ENCODE assay signal across 9 cellular contexts in the genomic region with DNA sequence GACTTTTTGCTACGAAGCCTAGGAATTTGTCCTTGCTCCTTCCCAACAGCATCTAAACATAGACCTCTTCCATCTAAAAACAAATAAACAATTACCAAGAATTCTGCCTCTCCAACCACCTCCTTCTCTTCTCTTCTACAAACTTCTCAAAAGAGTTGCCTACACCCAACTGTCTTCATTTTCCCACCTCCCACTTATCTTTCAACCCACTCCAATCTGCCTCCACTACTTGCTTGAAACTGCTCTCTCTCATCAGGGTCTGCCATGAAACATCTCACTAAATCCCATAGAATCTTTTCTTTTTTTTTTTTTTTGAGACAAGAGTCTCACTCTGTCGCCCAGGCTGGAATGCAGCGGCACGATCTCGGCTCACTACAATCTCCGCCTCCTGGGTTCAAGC. TPM values are rescaled to one million over a fixed set of nuclear protein-coding genes. Genes with fewer than 3 reads are reported as not detected.
A peak's percentile ranks its signal among the peaks of the same experiment; 100 is the strongest.
DNase-seq lines count a peak whose midpoint lies in the region; ATAC-seq and TF ChIP-seq lines count a peak whose summit lies in the region.
"Had no signal": no experiment of that assay in that cellular context is flagged by ENCODE, and none has a peak within 500 bp of the region (broad histone marks: within the 10 kb centered on the region; RNA-seq: fewer than 3 reads in every experiment).

No MANE protein-coding gene starts in this region.

- H3K27me3 ChIP-seq in muscle layer of colon (ENCODE audit: control insufficient read depth in 1 of 2, insufficient read depth in 2 of 2, low read length in 2 of 2) (peaks cover 3 to 5% of the 10 kb centered on the region in 2 donors), stomach smooth muscle (ENCODE audit: control insufficient read depth in 1 of 2, insufficient read depth in 2 of 2, low read length in 2 of 2) (peaks cover 0 to 2% of the 10 kb centered on the region in 2 donors)

- H3K9ac ChIP-seq in muscle layer of colon (ENCODE audit: low read length) = no peak overlapping the region
- H3K9ac ChIP-seq in stomach smooth muscle (ENCODE audit: low read length in 2 of 2) = peak overlapping the region in 1 of 2 donors; percentile 59

- no peak overlapping the region for H3K27ac Mint-ChIP-seq in activated naive CD4-positive, alpha-beta T cell treated with anti-CD3 and anti-CD28 coated beads for 36 hours
- no peak overlapping the region for H3K27ac Mint-ChIP-seq in activated T-helper 2 cell treated with anti-CD3 and anti-CD28 coated beads, Interferon-gamma antibody, Interleukin-2, Interleukin-4, amounts not matched to agents 10 μg/mL and 5 μg/mL and 100 μg/mL, durations not matched to agents 14 hours and 24 hours and 36 hours

- H3K9me3 ChIP-seq in muscle layer of colon (ENCODE audit: low read length) (no peaks in the 10 kb centered on the region), stomach smooth muscle (ENCODE audit: control insufficient read depth in 2 of 2, low read length in 2 of 2) (no peaks in the 10 kb centered on the region)

- H3K27me3 Mint-ChIP-seq in activated naive CD4-positive, alpha-beta T cell treated with anti-CD3 and anti-CD28 coated beads for 36 hours (ENCODE audit: low read depth) = peaks cover 17% of the 10 kb centered on the region
- peaks cover 44% of the 10 kb centered on the region for H3K27me3 Mint-ChIP-seq in activated T-helper 2 cell treated with anti-CD3 and anti-CD28 coated beads, Interferon-gamma antibody, Interleukin-2, Interleukin-4, amounts not matched to agents 10 μg/mL and 5 μg/mL and 100 μg/mL, durations not matched to agents 14 hours and 24 hours and 36 hours (ENCODE audit: low read depth)

- peak overlapping the region; percentile 60 for H3K4me3 Mint-ChIP-seq in activated naive CD4-positive, alpha-beta T cell treated with anti-CD3 and anti-CD28 coated beads for 36 hours
- H3K4me3 Mint-ChIP-seq in activated T-helper 2 cell treated with anti-CD3 and anti-CD28 coated beads, Interferon-gamma antibody, Interleukin-2, Interleukin-4, amounts not matched to agents 10 μg/mL and 5 μg/mL and 100 μg/mL, durations not matched to agents 14 hours and 24 hours and 36 hours (ENCODE audit: low read depth) = peak overlapping the region; percentile 62

- CTCF ChIA-PET in activated naive CD4-positive, alpha-beta T cell treated with anti-CD3 and anti-CD28 coated beads for 36 hours (lab: Charles Lee) = no interaction called here

- H3K9me3 Mint-ChIP-seq in activated naive CD4-positive, alpha-beta T cell treated with anti-CD3 and anti-CD28 coated beads for 36 hours = no peaks in the 10 kb centered on the region
- H3K9me3 Mint-ChIP-seq in activated T-helper 2 cell treated with anti-CD3 and anti-CD28 coated beads, Interferon-gamma antibody, Interleukin-2, Interleukin-4, amounts not matched to agents 10 μg/mL and 5 μg/mL and 100 μg/mL, durations not matched to agents 14 hours and 24 hours and 36 hours = no peaks in the 10 kb centered on the region

- H3K36me3 Mint-ChIP-seq in activated naive CD4-positive, alpha-beta T cell treated with anti-CD3 and anti-CD28 coated beads for 36 hours (ENCODE audit: low read depth) = no peaks in the 10 kb centered on the region
- no peaks in the 10 kb centered on the region for H3K36me3 Mint-ChIP-seq in activated T-helper 2 cell treated with anti-CD3 and anti-CD28 coated beads, Interferon-gamma antibody, Interleukin-2, Interleukin-4, amounts not matched to agents 10 μg/mL and 5 μg/mL and 100 μg/mL, durations not matched to agents 14 hours and 24 hours and 36 hours (ENCODE audit: low read depth)

- peaks cover 7% of the 10 kb centered on the region for H3K4me1 ChIP-seq in muscle layer of colon (ENCODE audit: insufficient read depth, low read length)
- peaks cover 8% of the 10 kb centered on the region for H3K4me1 ChIP-seq in stomach smooth muscle (ENCODE audit: control insufficient read depth, insufficient read depth, low read length)

- intact Hi-C loops in activated naive CD4-positive, alpha-beta T cell treated with anti-CD3 and anti-CD28 coated beads for 36 hours (cut with micrococcal nuclease) = loop anchor here (2.0 kb wide), 1 partner anchor 34 kb away; the partner anchor contains the start of gene GNL3L
- intact Hi-C loops in activated T-helper 2 cell treated with anti-CD3 and anti-CD28 coated beads, Interferon-gamma antibody, Interleukin-2, Interleukin-4, amounts not matched to agents 10 μg/mL and 5 μg/mL and 100 μg/mL, durations not matched to agents 14 hours and 24 hours and 36 hours (cut with micrococcal nuclease) = no loop called here

- no peak for TF ChIP-seq CTCF in omental fat pad (IDR thresholded peaks at IDR 0.05)

- no peaks in the 10 kb centered on the region for H3K36me3 ChIP-seq in muscle layer of colon (ENCODE audit: insufficient read depth, low read length)
- H3K36me3 ChIP-seq in stomach smooth muscle (ENCODE audit: control insufficient read depth in 2 of 2, insufficient read depth in 2 of 2, low read length in 2 of 2) = no peaks in the 10 kb centered on the region

- H3K4me1 Mint-ChIP-seq in activated naive CD4-positive, alpha-beta T cell treated with anti-CD3 and anti-CD28 coated beads for 36 hours (ENCODE audit: low read depth) = peaks cover 1% of the 10 kb centered on the region
- H3K4me1 Mint-ChIP-seq in activated T-helper 2 cell treated with anti-CD3 and anti-CD28 coated beads, Interferon-gamma antibody, Interleukin-2, Interleukin-4, amounts not matched to agents 10 μg/mL and 5 μg/mL and 100 μg/mL, durations not matched to agents 14 hours and 24 hours and 36 hours (ENCODE audit: low read depth) = peaks cover 6% of the 10 kb centered on the region

- H3K27ac ChIP-seq in muscle layer of colon (ENCODE audit: low read depth, low read length) (peak overlapping the region; percentile 58), stomach smooth muscle (ENCODE audit: low read length) (peak overlapping the region; percentile 60)

- H3K4me3 ChIP-seq in muscle layer of colon (ENCODE audit: low read depth in 1 of 2, low read length in 2 of 2) (no peak overlapping the region), stomach smooth muscle (ENCODE audit: low read length in 2 of 2) (peak overlapping the region; percentile 60 to 75)

- ATAC-seq in omental fat pad (ENCODE audit: low FRiP score) (no peak), HG03571 (IDR thresholded peaks at IDR 0.05; ENCODE audit: unreplicated experiment) (no peak)

- no peak for DNase-seq in activated naive CD4-positive, alpha-beta T cell treated with anti-CD3 and anti-CD28 coated beads for 36 hours
- no peak for DNase-seq in activated naive CD4-positive, alpha-beta T cell treated with Interleukin-2 at 50 U/mL for 16 hours
- no peak for DNase-seq in activated T-helper 2 cell treated with anti-CD3 and anti-CD28 coated beads, Interferon-gamma antibody, Interleukin-2, Interleukin-4, amounts not matched to agents 10 μg/mL and 5 μg/mL and 100 μg/mL, durations not matched to agents 14 hours and 24 hours and 36 hours (ENCODE audit: low spot score)
- DNase-seq in omental fat pad (ENCODE audit: low spot score) (no peak), SHP77 (lab: John Stamatoyannopoulos, UW) (no peak)

RNA-seq across cellular contexts. Expression of gene FGD1, which starts 0.9 kb away (rescaled TPM):
- total RNA-seq in activated naive CD4-positive, alpha-beta T cell treated with anti-CD3 and anti-CD28 coated beads for 36 hours = under 1 TPM; 0.30 to 0.38 TPM
- total RNA-seq in activated T-helper 2 cell treated with anti-CD3 and anti-CD28 coated beads, Interferon-gamma antibody, Interleukin-2, Interleukin-4, amounts not matched to agents 10 μg/mL and 5 μg/mL and 100 μg/mL, durations not matched to agents 14 hours and 24 hours and 36 hours = 0.11 and 0.28 TPM in 2 replicates
- 1 to 10 TPM; 2.0 to 3.0 (median 2.2) TPM for total RNA-seq in omental fat pad
- total RNA-seq: T-helper 1 cell treated with Interleukin-12 subunit alpha and Interleukin-12 subunit beta and Interleukin-4 antibody, amounts not matched to agents 30 ng/mL and 1 ng/mL, for 36 hours had no signal

RNA-seq across cellular contexts. Expression of gene GNL3L, which starts 33.1 kb away (rescaled TPM):
- 10 to 100 TPM; 47.6 to 47.9 TPM for total RNA-seq in activated naive CD4-positive, alpha-beta T cell treated with anti-CD3 and anti-CD28 coated beads for 36 hours
- total RNA-seq in activated T-helper 2 cell treated with anti-CD3 and anti-CD28 coated beads, Interferon-gamma antibody, Interleukin-2, Interleukin-4, amounts not matched to agents 10 μg/mL and 5 μg/mL and 100 μg/mL, durations not matched to agents 14 hours and 24 hours and 36 hours = 63.6 and 64.5 TPM in 2 replicates
- 10 to 100 TPM; 23.8 to 41.2 (median 30.2) TPM for total RNA-seq in omental fat pad

RNA-seq across cellular contexts. Expression of gene TSR2, which starts 56.7 kb away (rescaled TPM):
- 10 to 100 TPM; 24.4 to 26.1 TPM for total RNA-seq in activated naive CD4-positive, alpha-beta T cell treated with anti-CD3 and anti-CD28 coated beads for 36 hours
- 36.8 and 37.7 TPM in 2 replicates for total RNA-seq in activated T-helper 2 cell treated with anti-CD3 and anti-CD28 coated beads, Interferon-gamma antibody, Interleukin-2, Interleukin-4, amounts not matched to agents 10 μg/mL and 5 μg/mL and 100 μg/mL, durations not matched to agents 14 hours and 24 hours and 36 hours
- total RNA-seq in omental fat pad = 10 to 100 TPM; 14.8 to 29.9 (median 17.4) TPM

Comparison
In these comparisons a context has a peak if more than half of its experiments do, and no peak if none do; other contexts are left out.
1. H3K4me3 ChIP-seq: peak in stomach smooth muscle (2 of 2); none in muscle layer of colon (0 of 2).